ENCODE assay signal across 8 cellular contexts in genomic region chr10:73889014-73889413, GRCh38. TPM values are rescaled to one million over a fixed set of nuclear protein-coding genes. Genes with fewer than 3 reads are reported as not detected.
A peak's percentile ranks its signal among the peaks of the same experiment; 100 is the strongest.
DNase-seq lines count a peak whose midpoint lies in the region; ATAC-seq and TF ChIP-seq lines count a peak whose summit lies in the region.

No MANE protein-coding gene starts in this region.

- no peaks in the 10 kb centered on the region for H3K27me3 ChIP-seq in HCT116 (ENCODE audit: insufficient read depth, low read length)

- peak; percentile 21 for ATAC-seq in HCT116

- no TSS peak for BruUV-seq in HCT116 (replicated peaks; lab: Mats Ljungman, UMichigan)

- H3K4me3 ChIP-seq in AG10803 (ENCODE audit: low read length) (no peak overlapping the region), HCT116 (replicated peaks in 1 of 2; ENCODE audit: low read depth in 1 of 2, low read length in 2 of 2) (peak overlapping the region; percentile 13 to 52; a peak in 3 of 4 replicates), skeletal muscle cell (ENCODE audit: low read depth, low read length) (no peak overlapping the region)

- TF ChIP-seq RAD21 in HCT116 (IDR thresholded peaks at IDR 0.05; ENCODE audit: low read depth): no peak

- H2AFZ ChIP-seq in HCT116 (ENCODE audit: low read depth, low read length, poor library complexity, severe bottlenecking): no peak overlapping the region

- H3K4me2 ChIP-seq in HCT116 (ENCODE audit: low read length): peak overlapping the region; percentile 89

- POLR2A ChIA-PET in HCT116 (lab: Charles Lee): interaction anchor here (1.0 to 9.5 kb wide), 18 partner anchors 9 to 214 kb away, joined by 3 to 98 read pairs (median 12); partner anchors contain the start of genes PLAU and VCL
- POLR2A ChIA-PET in RWPE1 (lab: Yijun Ruan, JAX; ENCODE audit: low non-redundant PET): interaction anchor here (1.0 to 2.9 kb wide), 5 partner anchors 10 to 28 kb away, joined by 3 to 28 read pairs (median 4); partner anchors contain the start of gene PLAU

- H3K36me3 ChIP-seq in HCT116 (ENCODE audit: control insufficient read depth in 1 of 2, insufficient read depth in 2 of 2, low read length in 2 of 2): no peaks in the 10 kb centered on the region

- H3K27ac ChIP-seq in HCT116 (ENCODE audit: low read depth, low read length) (peak overlapping the region; percentile 95), RWPE1 (peak overlapping the region; percentile 99)

- CTCF ChIA-PET in HCT116 (lab: Charles Lee): interaction anchor here (1.0 to 7.9 kb wide), 9 partner anchors 10 to 1347 kb away, joined by 3 to 142 read pairs (median 21); partner anchors contain the start of gene COMTD1
- CTCF ChIA-PET in RWPE1 (lab: Yijun Ruan, JAX): interaction anchor here (0.8 to 3.9 kb wide), 6 partner anchors 10 to 51 kb away, joined by 3 to 94 read pairs (median 4); partner anchors contain the start of gene PLAU

- RAD21 ChIA-PET in HCT116 (lab: Charles Lee; ENCODE audit: low non-redundant PET in 1 of 2, low total read pairs in 2 of 2, uncharacterized antibody in 2 of 2, unreplicated experiment in 2 of 2): interaction anchor here (0.5 to 4.7 kb wide), 14 partner anchors 9 to 192 kb away, joined by 3 to 47 read pairs (median 4); partner anchors contain the start of gene VCL (in 1 of the 2)

- DNase-seq in AG10803 (ENCODE audit: low read depth) (peak; percentile 94), HCT116 (ENCODE audit: low read depth, low spot score) (peak; percentile 63), RWPE1 (ENCODE audit: low spot score) (peak; percentile 86), fibroblast of peridontal ligament (ENCODE audit: extremely low read depth) (peak; percentile 67), skeletal muscle cell (ENCODE audit: low read depth) (peak; percentile 31), retina (no peak), GM13976 (ENCODE audit: low spot score) (no peak), NCI-H2029 treated with DMSO at 0.1 percent for 48 hours (lab: John Stamatoyannopoulos, UW) (no peak)

- intact Hi-C loops in HCT116 (cut with micrococcal nuclease): loop anchor here (1.0 to 5.0 kb wide), 2 partner anchors 76 to 343 kb away; no protein-coding TSS in a partner anchor

- H3K9me3 ChIP-seq in HCT116 (ENCODE audit: control insufficient read depth in 1 of 2, insufficient read depth in 1 of 2, low read depth in 1 of 2, low read length in 2 of 2): no peaks in the 10 kb centered on the region

- H3K9me2 ChIP-seq in HCT116 (ENCODE audit: insufficient read depth): no peaks in the 10 kb centered on the region

- no peak for TF ChIP-seq POLR2A in HCT116 (IDR thresholded peaks at IDR 0.05; ENCODE audit: borderline replicate concordance, extremely low read depth, insufficient read depth, insufficient read length)

- no peaks in the 10 kb centered on the region for H4K20me1 ChIP-seq in HCT116 (ENCODE audit: insufficient read depth)

- peaks cover 66 to 87% of the 10 kb centered on the region in 2 experiments for H3K4me1 ChIP-seq in HCT116 (ENCODE audit: control insufficient read depth in 1 of 2, insufficient read depth in 2 of 2, low read length in 2 of 2)

- H3K9ac ChIP-seq in HCT116 (ENCODE audit: low read length): peak overlapping the region; percentile 67

- TF ChIP-seq CTCF in AG10803 (conservative IDR thresholded peaks at IDR 0.05; ENCODE audit: low read length): no peak
- no peak for TF ChIP-seq CTCF in HCT116 (IDR thresholded peaks at IDR 0.05 in 2 of 3, conservative IDR thresholded peaks at IDR 0.05 in 1 of 3; ENCODE audit: borderline replicate concordance in 1 of 3, insufficient read depth in 1 of 3, low read depth in 2 of 3, low read length in 2 of 3)
- TF ChIP-seq CTCF in RWPE1 (conservative IDR thresholded peaks at IDR 0.05; ENCODE audit: low read depth): no peak
- TF ChIP-seq CTCF in GM13976 (IDR thresholded peaks at IDR 0.05; ENCODE audit: borderline replicate concordance, control extremely low read depth, extremely low read depth, insufficient read depth, missing control alignments): no peak

- H3K79me2 ChIP-seq in HCT116 (ENCODE audit: insufficient read depth, low read length): no peaks in the 10 kb centered on the region

- in situ Hi-C loops in GM13976 (cut with MboI; ENCODE audit: low sequenced_read_pairs, unreplicated experiment): loop anchor here (25.0 kb wide), 1 partner anchor 198 kb away; no protein-coding TSS in a partner anchor

TF ChIP-seq in HCT116, 20 proteins besides CTCF, POLR2A, EP300 and RAD21:
- TF ChIP-seq ZFX (IDR thresholded peaks at IDR 0.05): peak; percentile 87
- peak; percentile 47 for TF ChIP-seq POLR2AphosphoS5 (IDR thresholded peaks at IDR 0.05; ENCODE audit: low read depth, low read length)
- no peak for TF ChIP-seq JUND (IDR thresholded peaks at IDR 0.05)
- no peak for TF ChIP-seq YY1 (IDR thresholded peaks at IDR 0.05; ENCODE audit: extremely low read depth, insufficient replicate concordance, low read depth, low read length)
- TF ChIP-seq TCF7L2 (IDR thresholded peaks at IDR 0.05; ENCODE audit: borderline replicate concordance, extremely low read depth, insufficient read depth, insufficient read length): no peak
- TF ChIP-seq FOSL1 (IDR thresholded peaks at IDR 0.05; ENCODE audit: low read depth): no peak
- no peak for TF ChIP-seq CBX3 (IDR thresholded peaks at IDR 0.05; ENCODE audit: low read depth)
- TF ChIP-seq SIN3A (IDR thresholded peaks at IDR 0.05; ENCODE audit: low read depth): no peak
- no peak for TF ChIP-seq ZNF274 (IDR thresholded peaks at IDR 0.05; ENCODE audit: low read depth, low read length)
- no peak for TF ChIP-seq MAX (IDR thresholded peaks at IDR 0.05)

RNA-seq across cellular contexts. Expression of gene CAMK2G, which starts 14.7 kb away (rescaled TPM):
- total RNA-seq in HCT116 (2021; ENCODE audit: unreplicated experiment): 28.3 TPM
- polyA plus RNA-seq in HCT116 (2012): 23.4 and 24.6 TPM in 2 replicates

RNA-seq across cellular contexts. Expression of gene PLAU, which starts 21.9 kb away (rescaled TPM):
- 60.3 TPM for total RNA-seq in HCT116 (2021; ENCODE audit: unreplicated experiment)
- polyA plus RNA-seq in HCT116 (2012): 103 and 107 TPM in 2 replicates

Comparison
In these comparisons a context has a peak if more than half of its experiments do, and no peak if none do; other contexts are left out.
1. DNase-seq: peak in AG10803 (single experiment), HCT116 (single experiment), RWPE1 (single experiment), fibroblast of peridontal ligament (single experiment) and skeletal muscle cell (single experiment); none in retina (single experiment), GM13976 (single experiment) and NCI-H2029 treated with DMSO at 0.1 percent for 48 hours (single experiment).
2. H3K4me3 ChIP-seq: peak in HCT116 (2 of 2); none in AG10803 (single experiment) and skeletal muscle cell (single experiment).